9 cellular contexts compared by ENCODE assay signal in the genomic region with DNA sequence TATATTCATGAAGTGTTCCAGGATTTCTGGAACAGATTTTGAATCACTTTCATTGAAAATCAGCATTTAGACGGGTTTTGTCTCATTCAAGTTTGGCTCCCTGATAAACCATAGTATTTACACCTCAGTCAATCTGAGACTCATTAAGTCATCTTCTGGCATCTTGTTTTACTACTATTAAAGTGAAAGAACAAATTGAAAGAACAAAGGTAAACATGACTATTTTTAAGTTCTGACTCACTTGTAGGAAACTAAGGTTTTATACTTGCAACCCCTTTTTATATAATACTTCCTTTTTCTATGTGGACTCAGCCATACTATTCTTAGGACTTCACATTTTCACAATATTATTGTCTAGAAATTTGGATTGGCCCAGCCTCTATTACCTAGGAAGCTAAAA.
"Had no signal": no experiment of that assay in that cellular context is flagged by ENCODE, and none has a peak within 500 bp of the region (broad histone marks: within the 10 kb centered on the region; RNA-seq: fewer than 3 reads in every experiment).

No MANE protein-coding gene starts in this region.

- H3K9ac ChIP-seq: KMS-11 had no signal

- DNase-seq: H9, HCEC 1CT, KBM-7 had no signal

- H3K4me3 ChIP-seq: GM23338 had no signal

- H3K4me2 ChIP-seq: GM23338, KMS-11 had no signal

- H3K27ac ChIP-seq: HL-60, KMS-11 had no signal

- FAIRE-seq: H1, H54, HepG2 had no signal

- ATAC-seq: GM23338, HepG2 had no signal

- H2AFZ ChIP-seq: GM23338 had no signal
